Comparison of ENCODE assay signal across 1 cellular context in genomic region chr5:59450245-59450644, GRCh38.
TF ChIP-seq lines count a peak whose summit lies in the region.

No MANE protein-coding gene starts in this region.

TF ChIP-seq in SK-N-SH, 30 proteins besides CTCF, POLR2A, EP300 and RAD21 (continued from another document):
- no peak for TF ChIP-seq ZBTB33 (IDR thresholded peaks at IDR 0.05; ENCODE audit: borderline replicate concordance, low read depth)
- no peak for TF ChIP-seq MXI1 (IDR thresholded peaks at IDR 0.05; ENCODE audit: low read depth, low read length)
- TF ChIP-seq MEF2A (IDR thresholded peaks at IDR 0.05; ENCODE audit: borderline replicate concordance, low read depth) = no peak
- no peak for TF ChIP-seq GATA2 (CRISPR knock-in tag; IDR thresholded peaks at IDR 0.05)
- no peak for TF ChIP-seq FOXM1 (IDR thresholded peaks at IDR 0.05; ENCODE audit: low read depth)
- no peak for TF ChIP-seq ELF1 (IDR thresholded peaks at IDR 0.05)
- no peak for TF ChIP-seq USF2 (IDR thresholded peaks at IDR 0.05; ENCODE audit: borderline replicate concordance, low read depth, low read length)
